23 cellular contexts compared by ENCODE assay signal in genomic region chr6:65116326-65116725, GRCh38.
"Had no signal": no experiment of that assay in that cellular context is flagged by ENCODE, and none has a peak within 500 bp of the region (broad histone marks: within the 10 kb centered on the region; RNA-seq: fewer than 3 reads in every experiment).

No MANE protein-coding gene starts in this region.

- ATAC-seq: gastroesophageal sphincter; left cardiac atrium; lower lobe of right lung; mucosa of descending colon; naive thymus-derived CD8-positive, alpha-beta T cell; sciatic nerve; stimulated activated memory B cell treated with anti-CD40 and anti-IgM and Interleukin-4, amounts not matched to agents 10 μg/mL and 1 μg/mL and 100 μg/mL, for 72 hours; upper lobe of right lung had no signal

- H3K27me3 Mint-ChIP-seq: naive thymus-derived CD8-positive, alpha-beta T cell; stimulated activated memory B cell treated with anti-CD40 and anti-IgM and Interleukin-4, amounts not matched to agents 10 μg/mL and 1 μg/mL and 100 μg/mL, for 72 hours; stimulated activated naive CD8-positive, alpha-beta T cell treated with anti-CD3 and anti-CD28 coated beads, Interleukin-15, Interleukin-2, amounts not matched to agents 100 ng/mL and 50 ng/mL, for 24 hours had no signal

- H3K4me1 ChIP-seq: esophagus squamous epithelium, gastroesophageal sphincter, left ventricle myocardium inferior, lower lobe of right lung, spleen, tibial artery, upper lobe of right lung, vagina had no signal

- H3K36me3 ChIP-seq: esophagus squamous epithelium, gastroesophageal sphincter, left ventricle myocardium inferior, lower lobe of right lung, spleen, tibial artery, upper lobe of right lung, vagina had no signal

- H3K27ac Mint-ChIP-seq: immature natural killer cell; naive thymus-derived CD8-positive, alpha-beta T cell; stimulated activated memory B cell treated with anti-CD40 and anti-IgM and Interleukin-4, amounts not matched to agents 10 μg/mL and 1 μg/mL and 100 μg/mL, for 72 hours; stimulated activated naive CD8-positive, alpha-beta T cell treated with anti-CD3 and anti-CD28 coated beads, Interleukin-15, Interleukin-2, amounts not matched to agents 100 ng/mL and 50 ng/mL, for 24 hours had no signal

- DNase-seq: dermis blood vessel endothelial cell; esophagus squamous epithelium; foreskin fibroblast; glutamatergic neuron; immature natural killer cell; kidney; left cardiac atrium; left ventricle myocardium inferior; lower lobe of right lung; mucosa of descending colon; naive thymus-derived CD8-positive, alpha-beta T cell; posterior cingulate gyrus; spleen; stimulated activated CD4-positive, alpha-beta T cell treated with anti-CD3 and anti-CD28 coated beads, Interleukin-15, amount 100 ng/mL, for 24 hours; stimulated activated CD4-positive, alpha-beta T cell treated with anti-CD3 and anti-CD28 coated beads, Interleukin-1b, Interleukin-23, amount 100 ng/mL, for 48 hours; stimulated activated CD4-positive, alpha-beta T cell treated with anti-CD3 and anti-CD28 coated beads, Interleukin-4, amount 100 ng/mL, for 24 hours; tibial artery; upper lobe of right lung had no signal

- H3K27me3 ChIP-seq: esophagus squamous epithelium, gastroesophageal sphincter, spleen, tibial artery, upper lobe of right lung, vagina had no signal

- H3K36me3 Mint-ChIP-seq: immature natural killer cell; naive thymus-derived CD8-positive, alpha-beta T cell; stimulated activated memory B cell treated with anti-CD40 and anti-IgM and Interleukin-4, amounts not matched to agents 10 μg/mL and 1 μg/mL and 100 μg/mL, for 72 hours had no signal

- H3K4me3 Mint-ChIP-seq: immature natural killer cell; naive thymus-derived CD8-positive, alpha-beta T cell; stimulated activated memory B cell treated with anti-CD40 and anti-IgM and Interleukin-4, amounts not matched to agents 10 μg/mL and 1 μg/mL and 100 μg/mL, for 72 hours; stimulated activated naive CD8-positive, alpha-beta T cell treated with anti-CD3 and anti-CD28 coated beads, Interleukin-15, Interleukin-2, amounts not matched to agents 100 ng/mL and 50 ng/mL, for 24 hours had no signal

- H3K9me3 ChIP-seq: esophagus squamous epithelium, gastroesophageal sphincter, left ventricle myocardium inferior, mucosa of descending colon, spleen, tibial artery, upper lobe of right lung, vagina had no signal

- H3K4me1 Mint-ChIP-seq: immature natural killer cell; naive thymus-derived CD8-positive, alpha-beta T cell; stimulated activated memory B cell treated with anti-CD40 and anti-IgM and Interleukin-4, amounts not matched to agents 10 μg/mL and 1 μg/mL and 100 μg/mL, for 72 hours had no signal

- H3K27ac ChIP-seq: esophagus squamous epithelium, gastroesophageal sphincter, left ventricle myocardium inferior, lower lobe of right lung, spleen, tibial artery, upper lobe of right lung, vagina had no signal

- H3K4me3 ChIP-seq: esophagus squamous epithelium, gastroesophageal sphincter, left ventricle myocardium inferior, lower lobe of right lung, mucosa of descending colon, spleen, tibial artery, upper lobe of right lung, vagina had no signal
